Comparison of ENCODE assay signal across 19 cellular contexts in genomic region chr2:184162426-184162825, GRCh38.
A peak's percentile ranks its signal among the peaks of the same experiment; 100 is the strongest.
DNase-seq lines count a peak whose midpoint lies in the region; ATAC-seq, FAIRE-seq and TF ChIP-seq lines count a peak whose summit lies in the region.
"Had no signal": no experiment of that assay in that cellular context is flagged by ENCODE, and none has a peak within 500 bp of the region (broad histone marks: within the 10 kb centered on the region; RNA-seq: fewer than 3 reads in every experiment).

No MANE protein-coding gene starts in this region.

- no peak overlapping the region for H3K27ac ChIP-seq in OCI-LY7 (ENCODE audit: low read depth, low read length, poor library complexity, severe bottlenecking)
- H3K27ac ChIP-seq: A549, C4-2B, GM23248 had no signal

- no peak overlapping the region for H3K4me3 Mint-ChIP-seq in mesothelial cell of epicardium
- no peak overlapping the region for H3K4me3 Mint-ChIP-seq in stimulated activated memory B cell treated with anti-CD40 and anti-IgM and Interleukin-4, amounts not matched to agents 10 μg/mL and 1 μg/mL and 100 μg/mL, for 72 hours
- H3K4me3 Mint-ChIP-seq: CD4-positive, alpha-beta T cell; IgD-negative memory B cell had no signal

- no peak overlapping the region for H3K4me3 ChIP-seq in OCI-LY7 (ENCODE audit: low read depth, low read length, poor library complexity, severe bottlenecking)
- H3K4me3 ChIP-seq: A549, GM23248 had no signal

- DNase-seq in OCI-LY7 (ENCODE audit: low spot score) (no peak), mesothelial cell of epicardium (ENCODE audit: low spot score in 2 of 2, unreplicated experiment in 2 of 2) (no peak), SHP77 treated with DMSO at 0.1 percent for 48 hours (lab: John Stamatoyannopoulos, UW) (no peak), hippocampal formation (lab: John Stamatoyannopoulos, UW) (no peak)
- no peak for DNase-seq in activated T-cell treated with anti-CD3 and anti-CD28 coated beads, Interleukin-2, amount 50 U/mL, for 1 hour
- DNase-seq: AML-193; Caco-2; CD4-positive, alpha-beta T cell; GM23248; HCEC 1CT had no signal

- H3K36me3 Mint-ChIP-seq in mesothelial cell of epicardium: no peaks in the 10 kb centered on the region
- no peaks in the 10 kb centered on the region for H3K36me3 Mint-ChIP-seq in stimulated activated memory B cell treated with anti-CD40 and anti-IgM and Interleukin-4, amounts not matched to agents 10 μg/mL and 1 μg/mL and 100 μg/mL, for 72 hours
- H3K36me3 Mint-ChIP-seq: IgD-negative memory B cell had no signal

- FAIRE-seq in endometrium (lab: Jason Lieb, UNC): peak; percentile 12
- FAIRE-seq: A549, D721Med, GM12891, GM19239, HepG2 had no signal

- no peaks in the 10 kb centered on the region for H3K27me3 Mint-ChIP-seq in mesothelial cell of epicardium (ENCODE audit: low read depth)
- H3K27me3 Mint-ChIP-seq in stimulated activated memory B cell treated with anti-CD40 and anti-IgM and Interleukin-4, amounts not matched to agents 10 μg/mL and 1 μg/mL and 100 μg/mL, for 72 hours: no peaks in the 10 kb centered on the region
- H3K27me3 Mint-ChIP-seq: CD4-positive, alpha-beta T cell; IgD-negative memory B cell had no signal

- no peaks in the 10 kb centered on the region for H3K9me2 ChIP-seq in OCI-LY7 (ENCODE audit: insufficient read depth, low read length)

- intact Hi-C loops in OCI-LY7 (cut with micrococcal nuclease; ENCODE audit: unreplicated experiment): no loop called here

- H3K9me3 ChIP-seq in OCI-LY7 (ENCODE audit: low read length): no peaks in the 10 kb centered on the region
- H3K9me3 ChIP-seq: A549, Caco-2 had no signal

- H3K4me1 ChIP-seq in OCI-LY7 (ENCODE audit: insufficient read depth, low read length, poor library complexity, severe bottlenecking): no peaks in the 10 kb centered on the region
- H3K4me1 ChIP-seq: A549, Caco-2 had no signal

- no TSS peak for BruUV-seq in OCI-LY7 (replicated peaks; lab: Mats Ljungman, UMichigan)

- no peak overlapping the region for H2AFZ ChIP-seq in OCI-LY7 (ENCODE audit: low read length)
- H2AFZ ChIP-seq: GM23248 had no signal

- H4K20me1 ChIP-seq in OCI-LY7 (ENCODE audit: insufficient read depth, low read length): no peaks in the 10 kb centered on the region

- POLR2A ChIA-PET in OCI-LY7 (lab: Charles Lee): no interaction called here

- no peak for ATAC-seq in stimulated activated memory B cell treated with anti-CD40 and anti-IgM and Interleukin-4, amounts not matched to agents 10 μg/mL and 1 μg/mL and 100 μg/mL, for 72 hours
- ATAC-seq: A549, HepG2 had no signal

- H3K4me2 ChIP-seq in OCI-LY7 (ENCODE audit: low read length): no peak overlapping the region
- H3K4me2 ChIP-seq: A549 had no signal

- H3K79me2 ChIP-seq in OCI-LY7 (ENCODE audit: insufficient read depth, low read depth, low read length): no peaks in the 10 kb centered on the region

- TF ChIP-seq CTCF in OCI-LY7 (conservative IDR thresholded peaks at IDR 0.05; ENCODE audit: low read length) (0 out of 2 replicates have a peak, but pooled peaks have one; percentile 12), mesothelial cell of epicardium (IDR thresholded peaks at IDR 0.05; ENCODE audit: unreplicated experiment) (peak; percentile 67)

- no peaks in the 10 kb centered on the region for H3K4me1 Mint-ChIP-seq in mesothelial cell of epicardium
- no peaks in the 10 kb centered on the region for H3K4me1 Mint-ChIP-seq in stimulated activated memory B cell treated with anti-CD40 and anti-IgM and Interleukin-4, amounts not matched to agents 10 μg/mL and 1 μg/mL and 100 μg/mL, for 72 hours
- H3K4me1 Mint-ChIP-seq: IgD-negative memory B cell had no signal

- CTCF ChIA-PET in OCI-LY7 (lab: Charles Lee; ENCODE audit: unreplicated experiment): no interaction called here

- no peaks in the 10 kb centered on the region for H3K36me3 ChIP-seq in OCI-LY7 (ENCODE audit: insufficient read depth, low read length)

- H3K9me3 Mint-ChIP-seq in mesothelial cell of epicardium: peaks cover 16% of the 10 kb centered on the region
- no peaks in the 10 kb centered on the region for H3K9me3 Mint-ChIP-seq in stimulated activated memory B cell treated with anti-CD40 and anti-IgM and Interleukin-4, amounts not matched to agents 10 μg/mL and 1 μg/mL and 100 μg/mL, for 72 hours

- H3K27ac Mint-ChIP-seq in mesothelial cell of epicardium: no peak overlapping the region
- H3K27ac Mint-ChIP-seq in stimulated activated memory B cell treated with anti-CD40 and anti-IgM and Interleukin-4, amounts not matched to agents 10 μg/mL and 1 μg/mL and 100 μg/mL, for 72 hours: no peak overlapping the region
- H3K27ac Mint-ChIP-seq: CD4-positive, alpha-beta T cell; IgD-negative memory B cell had no signal
